ENCODE assay signal across 8 cellular contexts in the genomic region with DNA sequence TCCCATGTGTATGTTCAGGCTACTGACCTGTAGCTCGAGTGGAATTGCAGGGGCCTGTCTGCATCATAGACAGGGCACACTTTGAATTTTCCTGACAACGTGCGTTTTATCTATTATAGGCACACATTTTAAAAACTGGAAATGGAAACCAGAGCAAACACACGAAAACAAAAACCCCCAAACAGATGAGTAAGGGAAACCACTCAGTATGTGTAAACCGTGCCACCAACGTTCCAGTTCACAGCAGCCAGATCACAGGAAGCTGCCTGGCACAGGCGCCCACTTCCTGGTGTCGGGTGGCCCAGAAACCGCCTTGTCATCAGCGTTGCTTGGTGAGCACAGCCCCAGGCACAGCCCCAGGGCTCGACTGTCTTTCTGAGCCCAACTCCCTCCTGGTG. TPM values are rescaled to one million over a fixed set of nuclear protein-coding genes. Genes with fewer than 3 reads are reported as not detected.
DNase-seq lines count a peak whose midpoint lies in the region; ATAC-seq and TF ChIP-seq lines count a peak whose summit lies in the region.

No MANE protein-coding gene starts in this region.

- ATAC-seq in GM18508 (IDR thresholded peaks at IDR 0.05; ENCODE audit: insufficient read depth, unreplicated experiment) (peak; percentile 94), HG02610 (IDR thresholded peaks at IDR 0.05; ENCODE audit: unreplicated experiment) (peak; percentile 94)

- H3K36me3 Mint-ChIP-seq in progenitor cell of endocrine pancreas (ENCODE audit: insufficient read depth): no peaks in the 10 kb centered on the region

- intact Hi-C loops in posterior cingulate gyrus (cut with DNase I): no loop called here

- no peaks in the 10 kb centered on the region for H3K4me1 Mint-ChIP-seq in progenitor cell of endocrine pancreas (ENCODE audit: low read depth)

- H3K27ac Mint-ChIP-seq in progenitor cell of endocrine pancreas: no peak overlapping the region

- H3K27me3 Mint-ChIP-seq in progenitor cell of endocrine pancreas: peaks cover 7% of the 10 kb centered on the region

- peak; percentile 5 for DNase-seq in NCI-H1436 treated with DMSO at 0.1 percent for 48 hours (lab: John Stamatoyannopoulos, UW)
- peak; percentile 83 for DNase-seq in activated CD4-positive, alpha-beta T cell treated with anti-CD3 and anti-CD28 coated beads, Interleukin-2, amount 50 U/mL, for 1 hour
- peak; percentile 55 for DNase-seq in effector CD8-positive, alpha-beta T cell (lab: John Stamatoyannopoulos, UW)
- peak in 7 of 10 donors; percentile 17 to 91 (median 63) for DNase-seq in posterior cingulate gyrus
- no peak for DNase-seq in progenitor cell of endocrine pancreas (ENCODE audit: low spot score, unreplicated experiment)
- no peak for DNase-seq in foreskin melanocyte

- no peak for TF ChIP-seq CTCF in progenitor cell of endocrine pancreas (IDR thresholded peaks at IDR 0.05; ENCODE audit: unreplicated experiment)

- no peaks in the 10 kb centered on the region for H3K9me3 Mint-ChIP-seq in progenitor cell of endocrine pancreas (ENCODE audit: low read depth)

- H3K4me3 Mint-ChIP-seq in progenitor cell of endocrine pancreas (ENCODE audit: low read depth): no peak overlapping the region

RNA-seq across cellular contexts. Expression of a gene that starts 34.5 kb away (rescaled TPM):
- total RNA-seq in progenitor cell of endocrine pancreas: 117 and 119 TPM in 2 replicates

Comparison
In these comparisons a context has a peak if more than half of its experiments do, and no peak if none do; other contexts are left out.
1. DNase-seq: peak in NCI-H1436 treated with DMSO at 0.1 percent for 48 hours (single experiment), activated CD4-positive, alpha-beta T cell treated with anti-CD3 and anti-CD28 coated beads, Interleukin-2, amount 50 U/mL, for 1 hour (single experiment), effector CD8-positive, alpha-beta T cell (single experiment) and posterior cingulate gyrus (7 of 10); none in progenitor cell of endocrine pancreas (single experiment) and foreskin melanocyte (single experiment).